In the genomic region with DNA sequence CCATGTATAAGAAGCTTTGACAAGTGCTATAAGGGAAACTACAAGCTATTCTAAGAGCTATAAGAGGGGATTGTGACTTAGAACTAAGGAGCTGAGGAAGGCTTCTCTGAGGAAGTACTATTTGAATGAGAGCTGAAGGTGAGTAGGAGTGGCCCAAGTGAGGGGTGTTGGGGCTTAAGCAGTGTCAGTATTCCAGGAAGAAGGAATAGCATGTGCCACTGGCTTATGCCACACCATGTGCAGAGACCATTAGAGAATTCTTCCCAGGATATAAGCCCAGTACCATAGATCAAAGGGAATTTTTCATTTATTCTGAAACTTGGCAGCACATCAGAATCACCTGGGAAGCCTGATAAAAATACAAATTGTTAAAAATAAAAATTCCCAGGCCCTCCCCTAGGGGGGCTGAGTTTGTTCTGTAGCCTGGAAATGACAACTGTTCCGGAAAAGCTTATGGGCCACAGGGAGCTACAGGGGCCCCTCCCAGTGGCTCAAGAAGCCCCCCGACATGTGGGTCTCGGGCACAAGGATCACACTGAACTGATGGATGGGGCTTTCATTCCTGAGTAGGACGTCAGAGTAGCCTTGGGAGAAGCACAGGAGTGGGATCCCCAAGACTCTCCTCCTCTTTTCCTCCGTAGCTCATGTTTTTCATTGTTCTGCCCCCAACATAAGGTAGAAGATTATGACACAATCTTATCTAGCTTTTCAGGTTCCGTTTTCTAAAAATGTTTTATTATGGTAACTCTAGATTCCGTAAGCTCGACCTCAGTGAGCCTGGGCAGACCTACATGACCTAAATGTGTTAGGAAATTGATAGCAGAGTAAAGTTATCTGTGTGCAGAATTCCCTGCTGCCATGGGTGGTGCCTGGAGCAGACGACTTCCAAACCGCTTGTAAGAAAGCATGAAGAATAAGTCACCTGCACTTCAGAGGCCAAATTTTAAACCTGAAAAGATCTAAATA, we compare ENCODE assay signal across 11 cellular contexts.
DNase-seq lines count a peak whose midpoint lies in the region; ATAC-seq and TF ChIP-seq lines count a peak whose summit lies in the region.
"Had no signal": no experiment of that assay in that cellular context is flagged by ENCODE, and none has a peak within 500 bp of the region (broad histone marks: within the 10 kb centered on the region; RNA-seq: fewer than 3 reads in every experiment).

No MANE protein-coding gene starts in this region.

- intact Hi-C loops in breast epithelium (cut with DNase I; ENCODE audit: low total_unique reads), result no loop called here
- intact Hi-C loops in mammary epithelial cell (cut with micrococcal nuclease), result no loop called here
- intact Hi-C loops in adrenal gland (cut with DNase I), result no loop called here
- intact Hi-C loops in aorta (cut with DNase I), result no loop called here

- no peak overlapping the region for H3K4me3 Mint-ChIP-seq in mesothelial cell of epicardium

- no peak for ATAC-seq in aorta (ENCODE audit: low FRiP score)

- H3K27ac Mint-ChIP-seq in mesothelial cell of epicardium, result no peak overlapping the region

- no peaks in the 10 kb centered on the region for H3K27me3 Mint-ChIP-seq in mesothelial cell of epicardium (ENCODE audit: low read depth)

- H3K4me1 ChIP-seq in breast epithelium (peaks cover 0 to 30% of the 10 kb centered on the region in 2 donors), mammary epithelial cell (ENCODE audit: insufficient read depth, low read length) (peaks cover 9% of the 10 kb centered on the region), adrenal gland (replicated peaks in 1 of 2) (peaks cover 55 to 81% of the 10 kb centered on the region in 2 donors), aorta (ENCODE audit: control insufficient read depth in 1 of 2, insufficient read depth in 2 of 2, low read length in 2 of 2) (peaks cover 19 to 20% of the 10 kb centered on the region in 2 donors)

- H3K4me3 ChIP-seq in breast epithelium, result no peak overlapping the region
- H3K4me3 ChIP-seq in mammary epithelial cell (replicated peaks in 1 of 3; ENCODE audit: insufficient read depth in 1 of 3, low read depth in 2 of 3, low read length in 3 of 3), result no peak overlapping the region
- H3K4me3 ChIP-seq in adrenal gland, result no peak overlapping the region
- no peak overlapping the region for H3K4me3 ChIP-seq in aorta (ENCODE audit: low read length in 2 of 2)

- no peak for DNase-seq in breast epithelium (ENCODE audit: low spot score in 2 of 2)
- DNase-seq in mammary epithelial cell, result no peak
- peak in 1 of 7 donors; percentile 43 for DNase-seq in adrenal gland
- no peak for DNase-seq in mesothelial cell of epicardium (ENCODE audit: low spot score in 2 of 2, unreplicated experiment in 2 of 2)
- no peak for DNase-seq in aorta
- no peak for DNase-seq in SW480 (ENCODE audit: low spot score)
- no peak for DNase-seq in mesenteric fat pad (ENCODE audit: low spot score)
- DNase-seq in ACHN, result no peak
- DNase-seq: cortex of kidney; NCI-H69; stimulated activated naive CD8-positive, alpha-beta T cell treated with anti-CD3 and anti-CD28 coated beads, Interleukin-15, Interleukin-2, amounts not matched to agents 100 U/mL and 50 U/mL, for 24 hours had no signal

- no peak overlapping the region for H3K4me2 ChIP-seq in mammary epithelial cell (ENCODE audit: insufficient read depth, low read depth, low read length)

- H2AFZ ChIP-seq in mammary epithelial cell (ENCODE audit: low read depth, low read length), result no peak overlapping the region

- no TSS peak for BruUV-seq in mammary epithelial cell (replicated peaks; lab: Mats Ljungman, UMichigan)

- H3K27ac ChIP-seq in breast epithelium (peak overlapping the region; percentile 40 to 48), mammary epithelial cell (ENCODE audit: insufficient read depth, low read depth, low read length) (no peak overlapping the region), adrenal gland (peak overlapping the region; percentile 23 to 80 (median 75)), aorta (ENCODE audit: low read depth in 1 of 2, low read length in 2 of 2) (peak overlapping the region; percentile 90)

- H3K9ac ChIP-seq in mammary epithelial cell (ENCODE audit: insufficient read depth, low read length), result no peak overlapping the region

- dilution Hi-C loops in mammary epithelial cell (cut with HindIII; ENCODE audit: low sequenced_read_pairs), result no loop called here

- in situ Hi-C loops in mammary epithelial cell (cut with MboI; ENCODE audit: low sequenced_read_pairs in 2 of 2) (no loop called here), ACHN (cut with HindIII; ENCODE audit: low pct_ligation_motif_present, low pct_unique_long_range_greater_than_20kb, low sequenced_read_pairs) (no loop called here)

- 97% methylated on average over 10 of the region's 10 CpGs for WGBS in mammary epithelial cell (ENCODE audit: low coverage, missing lambda C conversion rate)
- WGBS in adrenal gland, 4 donors, result 27 to 38% (median 35%) methylated on average over 10 of the region's 10 CpGs
- WGBS in aorta, 2 donors, result 32 to 35% methylated on average over 10 of the region's 10 CpGs

- CTCF ChIA-PET in mammary epithelial cell (lab: Charles Lee; ENCODE audit: low non-redundant PET), result no interaction called here

- H4K20me1 ChIP-seq in mammary epithelial cell (ENCODE audit: insufficient read depth, low read length), result no peaks in the 10 kb centered on the region

- H3K36me3 ChIP-seq in breast epithelium (no peaks in the 10 kb centered on the region), mammary epithelial cell (ENCODE audit: insufficient read depth, low read length) (no peaks in the 10 kb centered on the region), adrenal gland (replicated peaks in 1 of 2) (no peaks in the 10 kb centered on the region), aorta (ENCODE audit: control insufficient read depth in 1 of 2, insufficient read depth in 2 of 2, low read length in 1 of 2) (no peaks in the 10 kb centered on the region)

- H3K79me2 ChIP-seq in mammary epithelial cell (ENCODE audit: insufficient read depth, low read length), result peaks cover 54% of the 10 kb centered on the region

- TF ChIP-seq CTCF in breast epithelium (IDR thresholded peaks at IDR 0.05) (no peak), mammary epithelial cell (conservative IDR thresholded peaks at IDR 0.05 in 1 of 2, IDR thresholded peaks at IDR 0.05 in 1 of 2; ENCODE audit: extremely low read depth in 1 of 2, insufficient read depth in 1 of 2, low read depth in 1 of 2, low read length in 2 of 2) (no peak), adrenal gland (IDR thresholded peaks at IDR 0.05) (no peak), mesothelial cell of epicardium (IDR thresholded peaks at IDR 0.05; ENCODE audit: unreplicated experiment) (peak; percentile 20)

- H3K4me1 Mint-ChIP-seq in mesothelial cell of epicardium, result peaks cover 29% of the 10 kb centered on the region

- no peaks in the 10 kb centered on the region for H3K9me3 ChIP-seq in breast epithelium
- H3K9me3 ChIP-seq in mammary epithelial cell (replicated peaks; ENCODE audit: insufficient read depth, low read length), result no peaks in the 10 kb centered on the region
- no peaks in the 10 kb centered on the region for H3K9me3 ChIP-seq in adrenal gland (replicated peaks in 1 of 3)
- no peaks in the 10 kb centered on the region for H3K9me3 ChIP-seq in aorta (ENCODE audit: control insufficient read depth, low read length)

- H3K27me3 ChIP-seq in breast epithelium (no peaks in the 10 kb centered on the region), mammary epithelial cell (ENCODE audit: insufficient read depth, low read length) (no peaks in the 10 kb centered on the region), adrenal gland (no peaks in the 10 kb centered on the region), aorta (ENCODE audit: control insufficient read depth in 1 of 2, insufficient read depth in 2 of 2, low read length in 1 of 2) (no peaks in the 10 kb centered on the region)

- peaks cover 5% of the 10 kb centered on the region for H3K36me3 Mint-ChIP-seq in mesothelial cell of epicardium

- no peaks in the 10 kb centered on the region for H3K9me3 Mint-ChIP-seq in mesothelial cell of epicardium

- TF ChIP-seq POLR2A in breast epithelium (IDR thresholded peaks at IDR 0.05) (no peak), adrenal gland (IDR thresholded peaks at IDR 0.05) (no peak)
